In the genomic region with DNA sequence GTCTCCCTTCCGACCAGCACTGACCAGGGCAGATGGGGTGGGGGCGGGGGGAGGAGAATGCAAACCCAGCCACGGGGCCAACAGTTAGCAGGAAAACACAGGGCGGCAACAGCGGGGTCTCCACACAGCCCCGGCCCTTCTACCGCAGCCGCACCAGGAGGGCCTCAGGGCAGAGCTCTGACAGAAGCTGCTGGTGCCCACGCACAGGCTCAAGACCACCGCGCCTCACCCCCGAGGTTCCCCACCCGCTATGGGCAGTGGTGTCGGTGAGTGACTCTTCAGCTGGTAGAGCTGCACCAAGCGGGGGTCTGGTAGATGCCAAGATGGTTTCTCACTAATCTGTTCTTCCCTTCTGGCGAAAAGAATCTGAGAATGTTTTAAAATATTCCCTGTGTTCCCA, we compare ENCODE assay signal across 28 cellular contexts. TPM values are rescaled to one million over a fixed set of nuclear protein-coding genes. Genes with fewer than 3 reads are reported as not detected.
"Had no signal": no experiment of that assay in that cellular context is flagged by ENCODE, and none has a peak within 500 bp of the region (broad histone marks: within the 10 kb centered on the region; RNA-seq: fewer than 3 reads in every experiment).

No MANE protein-coding gene starts in this region.

- DNase-seq: colonic mucosa; effector memory CD4-positive, alpha-beta T cell; foreskin keratinocyte; heart left ventricle; kidney; mesenchymal stem cell; mucosa of descending colon; naive B cell; stimulated activated CD4-positive, alpha-beta T cell treated with anti-CD3 and anti-CD28 coated beads, Interleukin-4, amount 100 ng/mL, for 4 hours; stimulated activated naive CD8-positive, alpha-beta T cell treated with anti-CD3 and anti-CD28 coated beads, Interleukin-15, Interleukin-2, amounts not matched to agents 100 U/mL and 50 U/mL, for 24 hours; substantia nigra; upper lobe of left lung had no signal

- H2AFZ ChIP-seq: hepatocyte, parathyroid adenoma had no signal

- H3K27ac ChIP-seq: colonic mucosa, esophagus muscularis mucosa, foreskin keratinocyte, gastroesophageal sphincter, heart left ventricle, hepatocyte, parathyroid adenoma, thoracic aorta, tibial nerve, upper lobe of left lung had no signal

- FAIRE-seq: endothelial cell of umbilical vein, kidney, urothelium cell line had no signal

- H3K4me1 ChIP-seq: colonic mucosa, foreskin keratinocyte, parathyroid adenoma had no signal

- H3K79me2 ChIP-seq: hepatocyte had no signal

- H3K9me3 ChIP-seq: colonic mucosa, esophagus muscularis mucosa, gastroesophageal sphincter, mucosa of descending colon, thoracic aorta, tibial nerve, upper lobe of left lung had no signal

- H3K27me3 ChIP-seq: colonic mucosa, esophagus muscularis mucosa, foreskin keratinocyte, gastroesophageal sphincter, heart left ventricle, hepatocyte, tibial nerve, upper lobe of left lung had no signal

- H3K4me3 ChIP-seq: colonic mucosa, esophagus muscularis mucosa, gastroesophageal sphincter, heart left ventricle, hepatocyte, mucosa of descending colon, thoracic aorta, tibial nerve, upper lobe of left lung had no signal

- H3K36me3 ChIP-seq: colonic mucosa had no signal

- ATAC-seq: foreskin keratinocyte; gastroesophageal sphincter; heart left ventricle; left lobe of liver; mucosa of descending colon; natural killer cell treated with Interleukin-12 subunit alpha and Interleukin-12 subunit beta and Interleukin-15 and Interleukin-18, amount 100 ng/mL, for 72 hours; sciatic nerve; stimulated activated memory B cell treated with anti-CD40 and anti-IgM and Interleukin-4, amounts not matched to agents 10 μg/mL and 1 μg/mL and 100 μg/mL, for 72 hours had no signal

- H3K9ac ChIP-seq: parathyroid adenoma had no signal

- H3K4me2 ChIP-seq: hepatocyte had no signal

RNA-seq across cellular contexts. Expression of a gene that starts 17.0 kb away (rescaled TPM):
- total RNA-seq: endothelial cell of umbilical vein, fibroblast of lung, foreskin keratinocyte, lung microvascular endothelial cell, osteoblast, skeletal muscle tissue had no signal
- polyA plus RNA-seq: endothelial cell of umbilical vein, fibroblast of lung, foreskin keratinocyte had no signal
